In the genomic region with DNA sequence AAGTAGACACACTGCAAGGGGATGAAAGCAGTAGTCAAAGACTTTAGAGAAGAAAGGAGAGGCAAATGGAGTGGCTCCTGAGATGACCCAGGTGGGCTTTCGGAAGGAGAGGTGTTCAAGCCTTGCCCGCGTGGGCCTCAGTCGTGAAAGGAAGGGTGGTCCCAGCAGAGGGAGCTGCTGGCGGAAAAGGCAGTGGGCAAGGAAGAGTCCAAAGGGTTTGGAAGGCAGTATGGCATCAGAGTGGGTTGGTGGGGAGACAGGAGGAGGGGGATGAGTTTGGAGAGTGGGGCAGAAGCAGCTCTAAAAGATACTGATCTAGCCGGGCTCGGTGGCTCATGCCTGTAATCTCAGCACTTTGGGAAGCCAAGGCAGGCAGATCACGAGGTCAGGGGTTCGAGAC, we compare ENCODE assay signal across 31 cellular contexts.
"Had no signal": no experiment of that assay in that cellular context is flagged by ENCODE, and none has a peak within 500 bp of the region (broad histone marks: within the 10 kb centered on the region; RNA-seq: fewer than 3 reads in every experiment).

No MANE protein-coding gene starts in this region.

- FAIRE-seq: astrocyte, bronchial epithelial cell had no signal

- H3K27ac Mint-ChIP-seq: activated CD4-positive, alpha-beta memory T cell treated with anti-CD3 and anti-CD28 coated beads, Interleukin-2, amount 10 ng/mL, durations not matched to agents 7 days and 5 days; activated CD4-positive, alpha-beta T cell treated with anti-CD3 and anti-CD28 coated beads, Interleukin-2, amount 10 ng/mL, durations not matched to agents 7 days and 5 days; activated naive CD8-positive, alpha-beta T cell; activated T-cell treated with anti-CD3 and anti-CD28 coated beads, Interleukin-2, amount 50 U/mL, for 24 hours; activated T-cell treated with anti-CD3 and anti-CD28 coated beads, Interleukin-2, amount 50 U/mL, for 72 hours; dendritic cell treated with granulocyte-macrophage colony-stimulating factor and Interleukin-4, amounts not matched to agents 40 ng/mL and 50 ng/mL, for 4 days; endodermal cell had no signal

- H3K4me1 Mint-ChIP-seq: activated CD4-positive, alpha-beta memory T cell treated with anti-CD3 and anti-CD28 coated beads, Interleukin-2, amount 10 ng/mL, durations not matched to agents 7 days and 5 days; activated CD4-positive, alpha-beta T cell treated with anti-CD3 and anti-CD28 coated beads, Interleukin-2, amount 10 ng/mL, durations not matched to agents 7 days and 5 days; central memory CD8-positive, alpha-beta T cell had no signal

- H3K4me1 ChIP-seq: esophagus muscularis mucosa, foreskin keratinocyte, gastrocnemius medialis had no signal

- ATAC-seq: activated T-cell treated with anti-CD3 and anti-CD28 coated beads, Interleukin-2, amount 50 U/mL, for 72 hours; foreskin keratinocyte; gastrocnemius medialis; heart left ventricle had no signal

- H3K27ac ChIP-seq: brain microvascular endothelial cell, coronary artery, dorsolateral prefrontal cortex, esophagus muscularis mucosa, foreskin keratinocyte, gastrocnemius medialis, heart left ventricle had no signal

- H3K9me3 ChIP-seq: esophagus muscularis mucosa, gastrocnemius medialis, heart left ventricle had no signal

- DNase-seq: activated CD4-positive, alpha-beta memory T cell treated with anti-CD3 and anti-CD28 coated beads, Interleukin-2, amount 10 ng/mL, durations not matched to agents 7 days and 5 days; activated CD4-positive, alpha-beta T cell treated with anti-CD3 and anti-CD28 coated beads for 1 hour; activated CD4-positive, alpha-beta T cell treated with anti-CD3 and anti-CD28 coated beads for 4 hours; activated CD4-positive, alpha-beta T cell treated with anti-CD3 and anti-CD28 coated beads, Interleukin-2, amount 10 ng/mL, durations not matched to agents 7 days and 5 days; activated CD4-positive, alpha-beta T cell treated with anti-CD3 and anti-CD28 coated beads, Interleukin-2, amount 50 U/mL, for 4 hours; activated CD8-positive, alpha-beta memory T cell treated with anti-CD3 and anti-CD28 coated beads, Interleukin-2, amount 50 U/mL, for 48 hours; activated gamma-delta T cell; activated naive CD4-positive, alpha-beta T cell; activated naive CD4-positive, alpha-beta T cell treated with anti-CD3 and anti-CD28 coated beads, Interleukin-2, amount 50 U/mL, for 16 hours; activated T-cell treated with anti-CD3 and anti-CD28 coated beads for 4 hours; activated T-cell treated with anti-CD3 and anti-CD28 coated beads, Interleukin-2, amount 50 U/mL, for 24 hours; activated T-cell treated with anti-CD3 and anti-CD28 coated beads, Interleukin-2, amount 50 U/mL, for 72 hours; amniotic stem cell; anterior cingulate cortex; brain microvascular endothelial cell; effector memory CD4-positive, alpha-beta T cell; endodermal cell; erythroblast; foreskin keratinocyte; gastrocnemius medialis; glutamatergic neuron; heart left ventricle; T-helper 2 cell had no signal

- H3K4me3 ChIP-seq: coronary artery, dorsolateral prefrontal cortex, esophagus muscularis mucosa, gastrocnemius medialis, heart left ventricle had no signal

- H3K9me3 Mint-ChIP-seq: activated CD4-positive, alpha-beta memory T cell treated with anti-CD3 and anti-CD28 coated beads, Interleukin-2, amount 10 ng/mL, durations not matched to agents 7 days and 5 days; activated CD4-positive, alpha-beta T cell treated with anti-CD3 and anti-CD28 coated beads, Interleukin-2, amount 10 ng/mL, durations not matched to agents 7 days and 5 days; activated T-cell treated with anti-CD3 and anti-CD28 coated beads, Interleukin-2, amount 50 U/mL, for 24 hours; activated T-cell treated with anti-CD3 and anti-CD28 coated beads, Interleukin-2, amount 50 U/mL, for 72 hours; central memory CD8-positive, alpha-beta T cell; dendritic cell treated with granulocyte-macrophage colony-stimulating factor and Interleukin-4, amounts not matched to agents 40 ng/mL and 50 ng/mL, for 4 days; endodermal cell had no signal

- H3K36me3 Mint-ChIP-seq: activated naive CD8-positive, alpha-beta T cell had no signal

- H3K36me3 ChIP-seq: brain microvascular endothelial cell, gastrocnemius medialis had no signal

- H3K27me3 ChIP-seq: brain microvascular endothelial cell, dorsolateral prefrontal cortex, esophagus muscularis mucosa, foreskin keratinocyte, gastrocnemius medialis, heart left ventricle had no signal

- H3K27me3 Mint-ChIP-seq: activated CD4-positive, alpha-beta memory T cell treated with anti-CD3 and anti-CD28 coated beads, Interleukin-2, amount 10 ng/mL, durations not matched to agents 7 days and 5 days; activated CD4-positive, alpha-beta T cell treated with anti-CD3 and anti-CD28 coated beads, Interleukin-2, amount 10 ng/mL, durations not matched to agents 7 days and 5 days; activated naive CD8-positive, alpha-beta T cell; activated T-cell treated with anti-CD3 and anti-CD28 coated beads, Interleukin-2, amount 50 U/mL, for 24 hours; dendritic cell treated with granulocyte-macrophage colony-stimulating factor and Interleukin-4, amounts not matched to agents 40 ng/mL and 50 ng/mL, for 4 days had no signal

- H3K4me3 Mint-ChIP-seq: activated CD4-positive, alpha-beta memory T cell treated with anti-CD3 and anti-CD28 coated beads, Interleukin-2, amount 10 ng/mL, durations not matched to agents 7 days and 5 days; activated CD4-positive, alpha-beta T cell treated with anti-CD3 and anti-CD28 coated beads, Interleukin-2, amount 10 ng/mL, durations not matched to agents 7 days and 5 days; activated naive CD8-positive, alpha-beta T cell; activated T-cell treated with anti-CD3 and anti-CD28 coated beads, Interleukin-2, amount 50 U/mL, for 24 hours; activated T-cell treated with anti-CD3 and anti-CD28 coated beads, Interleukin-2, amount 50 U/mL, for 72 hours; central memory CD8-positive, alpha-beta T cell; dendritic cell treated with granulocyte-macrophage colony-stimulating factor and Interleukin-4, amounts not matched to agents 40 ng/mL and 50 ng/mL, for 4 days; endodermal cell had no signal
